In genomic region chr11:119694334-119694733, GRCh38 we compare ENCODE assay signal across 9 cellular contexts.
A peak's percentile ranks its signal among the peaks of the same experiment; 100 is the strongest.
DNase-seq lines count a peak whose midpoint lies in the region; ATAC-seq lines count a peak whose summit lies in the region.
"Had no signal": no experiment of that assay in that cellular context is flagged by ENCODE, and none has a peak within 500 bp of the region (broad histone marks: within the 10 kb centered on the region; RNA-seq: fewer than 3 reads in every experiment).

No MANE protein-coding gene starts in this region.

- peak overlapping the region; percentile 43 for H3K27ac Mint-ChIP-seq in stimulated activated naive B cell treated with anti-CD40 and anti-IgM and Interleukin-4, amounts not matched to agents 10 μg/mL and 1 μg/mL and 100 μg/mL, for 72 hours

- peak overlapping the region in 1 of 2 donors; percentile 57 for H3K9ac ChIP-seq in duodenal mucosa (ENCODE audit: low read depth in 1 of 2, low read length in 2 of 2)

- peaks cover 10 to 20% of the 10 kb centered on the region in 2 donors for H3K4me1 Mint-ChIP-seq in stimulated activated naive B cell treated with anti-CD40 and anti-IgM and Interleukin-4, amounts not matched to agents 10 μg/mL and 1 μg/mL and 100 μg/mL, for 72 hours

- H3K27me3 Mint-ChIP-seq in stimulated activated naive B cell treated with anti-CD40 and anti-IgM and Interleukin-4, amounts not matched to agents 10 μg/mL and 1 μg/mL and 100 μg/mL, for 72 hours = no peaks in the 10 kb centered on the region

- H3K4me3 Mint-ChIP-seq in stimulated activated naive B cell treated with anti-CD40 and anti-IgM and Interleukin-4, amounts not matched to agents 10 μg/mL and 1 μg/mL and 100 μg/mL, for 72 hours = no peak overlapping the region

- H3K9me3 ChIP-seq in duodenal mucosa (ENCODE audit: control insufficient read depth in 1 of 2, low read length in 2 of 2) = no peaks in the 10 kb centered on the region

- DNase-seq in NCI-H510A treated with DMSO at 0.1 percent for 48 hours (lab: John Stamatoyannopoulos, UW) (peak; percentile 39), NCI-H510A (lab: John Stamatoyannopoulos, UW) (no peak), NCI-H69 (lab: John Stamatoyannopoulos, UW) (peak; percentile 31)
- no peak for DNase-seq in stimulated activated naive B cell treated with anti-CD40 and anti-IgM and Interleukin-4, amounts not matched to agents 10 μg/mL and 1 μg/mL and 100 μg/mL, for 72 hours
- no peak for DNase-seq in activated CD4-positive, alpha-beta T cell treated with anti-CD3 and anti-CD28 coated beads for 4 hours
- DNase-seq in activated CD4-positive, alpha-beta T cell treated with anti-CD3 and anti-CD28 coated beads, Interleukin-2, amount 50 U/mL, for 1 hour = no peak
- DNase-seq: activated CD4-positive, CD25-positive, alpha-beta regulatory T cell treated with anti-CD3 and anti-CD28 coated beads, Interleukin-2, amount 50 U/mL, for 72 hours had no signal

- H3K9me3 Mint-ChIP-seq in stimulated activated naive B cell treated with anti-CD40 and anti-IgM and Interleukin-4, amounts not matched to agents 10 μg/mL and 1 μg/mL and 100 μg/mL, for 72 hours = no peaks in the 10 kb centered on the region

- peak; percentile 48 to 60 for ATAC-seq in stimulated activated naive B cell treated with anti-CD40 and anti-IgM and Interleukin-4, amounts not matched to agents 10 μg/mL and 1 μg/mL and 100 μg/mL, for 72 hours (replicated peaks)
- ATAC-seq in GM19452 (IDR thresholded peaks at IDR 0.05; ENCODE audit: unreplicated experiment) = no peak

- H3K4me3 ChIP-seq in duodenal mucosa (ENCODE audit: low read depth in 1 of 2, low read length in 2 of 2) = no peak overlapping the region

- peaks cover 78 to 79% of the 10 kb centered on the region in 2 donors for H3K4me1 ChIP-seq in duodenal mucosa (ENCODE audit: control insufficient read depth in 1 of 2, insufficient read depth in 2 of 2, low read length in 2 of 2)

- H3K36me3 Mint-ChIP-seq in stimulated activated naive B cell treated with anti-CD40 and anti-IgM and Interleukin-4, amounts not matched to agents 10 μg/mL and 1 μg/mL and 100 μg/mL, for 72 hours = no peaks in the 10 kb centered on the region

- H3K36me3 ChIP-seq in duodenal mucosa (ENCODE audit: control insufficient read depth in 1 of 2, insufficient read depth in 2 of 2, low read length in 2 of 2) = no peaks in the 10 kb centered on the region

- peak overlapping the region; percentile 15 for H3K27ac ChIP-seq in duodenal mucosa (ENCODE audit: low read depth, low read length)

- H3K27me3 ChIP-seq in duodenal mucosa (ENCODE audit: control insufficient read depth in 1 of 2, insufficient read depth in 2 of 2, low read length in 2 of 2) = no peaks in the 10 kb centered on the region

Comparison
In these comparisons a context has a peak if more than half of its experiments do, and no peak if none do; other contexts are left out.
1. DNase-seq: peak in NCI-H510A treated with DMSO at 0.1 percent for 48 hours (single experiment) and NCI-H69 (single experiment); none in NCI-H510A (single experiment), stimulated activated naive B cell treated with anti-CD40 and anti-IgM and Interleukin-4, amounts not matched to agents 10 μg/mL and 1 μg/mL and 100 μg/mL, for 72 hours (single experiment), activated CD4-positive, alpha-beta T cell treated with anti-CD3 and anti-CD28 coated beads for 4 hours (0 of 2) and activated CD4-positive, alpha-beta T cell treated with anti-CD3 and anti-CD28 coated beads, Interleukin-2, amount 50 U/mL, for 1 hour (single experiment).